28 cellular contexts compared by ENCODE assay signal in genomic region chr13:36450534-36450933, GRCh38. TPM values are rescaled to one million over a fixed set of nuclear protein-coding genes. Genes with fewer than 3 reads are reported as not detected.
"Had no signal": no experiment of that assay in that cellular context is flagged by ENCODE, and none has a peak within 500 bp of the region (broad histone marks: within the 10 kb centered on the region; RNA-seq: fewer than 3 reads in every experiment).

No MANE protein-coding gene starts in this region.

- H3K9me3 Mint-ChIP-seq: activated CD4-positive, alpha-beta memory T cell treated with anti-CD3 and anti-CD28 coated beads for 36 hours; activated CD4-positive, alpha-beta T cell treated with anti-CD3 and anti-CD28 coated beads, Interleukin-2, amount 10 ng/mL, durations not matched to agents 7 days and 5 days; activated naive CD4-positive, alpha-beta T cell treated with anti-CD3 and anti-CD28 coated beads for 36 hours; activated naive CD8-positive, alpha-beta T cell treated with anti-CD3 and anti-CD28 coated beads for 36 hours; activated T-cell treated with anti-CD3 and anti-CD28 coated beads, Interleukin-2, amount 50 U/mL, for 4 hours; IgD-negative memory B cell; T-cell; T-helper 2 cell treated with Interferon-gamma antibody and Interleukin-4, amounts not matched to agents 5 μg/mL and 100 μg/mL, for 36 hours had no signal

- H3K9ac ChIP-seq: KMS-11 had no signal

- H3K4me3 ChIP-seq: cardiac muscle cell, MG63 had no signal

- H3K9me3 ChIP-seq: MG63 had no signal

- H3K4me1 Mint-ChIP-seq: IgD-negative memory B cell, T-cell had no signal

- H3K4me3 Mint-ChIP-seq: activated CD4-positive, alpha-beta memory T cell treated with anti-CD3 and anti-CD28 coated beads for 36 hours; activated CD4-positive, alpha-beta T cell treated with anti-CD3 and anti-CD28 coated beads, Interleukin-2, amount 10 ng/mL, durations not matched to agents 7 days and 5 days; activated naive CD4-positive, alpha-beta T cell treated with anti-CD3 and anti-CD28 coated beads for 36 hours; activated naive CD8-positive, alpha-beta T cell treated with anti-CD3 and anti-CD28 coated beads for 36 hours; activated T-cell treated with anti-CD3 and anti-CD28 coated beads, Interleukin-2, amount 50 U/mL, for 4 hours; IgD-negative memory B cell; T-cell; T-helper 2 cell treated with Interferon-gamma antibody and Interleukin-4, amounts not matched to agents 5 μg/mL and 100 μg/mL, for 36 hours had no signal

- H3K27me3 ChIP-seq: brain microvascular endothelial cell, cardiac muscle cell, MG63 had no signal

- H3K36me3 Mint-ChIP-seq: activated CD4-positive, alpha-beta memory T cell treated with anti-CD3 and anti-CD28 coated beads for 36 hours; activated naive CD8-positive, alpha-beta T cell treated with anti-CD3 and anti-CD28 coated beads for 36 hours; IgD-negative memory B cell; T-cell had no signal

- DNase-seq: activated CD4-positive, alpha-beta memory T cell treated with anti-CD3 and anti-CD28 coated beads for 36 hours; activated CD4-positive, alpha-beta T cell treated with anti-CD3 and anti-CD28 coated beads, Interleukin-2, amount 10 ng/mL, durations not matched to agents 7 days and 5 days; activated CD4-positive, CD25-positive, alpha-beta regulatory T cell; activated CD8-positive, alpha-beta memory T cell treated with anti-CD3 and anti-CD28 coated beads for 24 hours; activated effector memory CD4-positive, alpha-beta T cell treated with anti-CD3 and anti-CD28 coated beads, Interleukin-2, amount 50 U/mL, for 16 hours; activated naive CD4-positive, alpha-beta T cell treated with anti-CD3 and anti-CD28 coated beads for 36 hours; activated naive CD8-positive, alpha-beta T cell treated with anti-CD3 and anti-CD28 coated beads for 36 hours; activated T-cell treated with anti-CD3 and anti-CD28 coated beads, Interleukin-2, amount 50 U/mL, for 4 hours; brain microvascular endothelial cell; MG63; NCI-H1092 treated with DMSO at 0.1 percent for 48 hours; NCI-H1417 treated with DMSO at 0.1 percent for 48 hours; NCI-H1694; NCI-H2029; NCI-H2107; NCI-H2171 treated with DMSO at 0.1 percent for 48 hours; NCI-H226; NCI-H526; NCI-H774; NK-92 treated with Interleukin-12 subunit alpha and Interleukin-12 subunit beta, amount 100 ng/mL, for 24 hours; PC-3; SHP77 treated with DMSO at 0.1 percent for 48 hours; T-cell had no signal

- H3K27me3 Mint-ChIP-seq: IgD-negative memory B cell had no signal

- ATAC-seq: activated T-cell treated with anti-CD3 and anti-CD28 coated beads, Interleukin-2, amount 50 U/mL, for 4 hours; PC-3; T-cell had no signal

- H3K4me2 ChIP-seq: KMS-11 had no signal

- H3K27ac Mint-ChIP-seq: activated CD4-positive, alpha-beta memory T cell treated with anti-CD3 and anti-CD28 coated beads for 36 hours; activated CD4-positive, alpha-beta T cell treated with anti-CD3 and anti-CD28 coated beads, Interleukin-2, amount 10 ng/mL, durations not matched to agents 7 days and 5 days; activated naive CD4-positive, alpha-beta T cell treated with anti-CD3 and anti-CD28 coated beads for 36 hours; activated naive CD8-positive, alpha-beta T cell treated with anti-CD3 and anti-CD28 coated beads for 36 hours; T-cell; T-helper 2 cell treated with Interferon-gamma antibody and Interleukin-4, amounts not matched to agents 5 μg/mL and 100 μg/mL, for 36 hours had no signal

- H3K27ac ChIP-seq: brain microvascular endothelial cell, cardiac muscle cell, KMS-11, VCaP had no signal

- H3K36me3 ChIP-seq: brain microvascular endothelial cell, cardiac muscle cell, MG63 had no signal

RNA-seq across cellular contexts. Expression of gene CCNA1, which starts 18.2 kb away (rescaled TPM):
- total RNA-seq: activated T-cell treated with anti-CD3 and anti-CD28 coated beads, Interleukin-2, amount 50 U/mL, for 4 hours; T-cell had no signal
